Comparison of ENCODE assay signal across 2 cellular contexts in genomic region chr11:2917842-2918490, GRCh38.
TF ChIP-seq lines count a peak whose summit lies in the region.

No MANE protein-coding gene starts in this region.

TF ChIP-seq in HepG2, 621 proteins besides CTCF, POLR2A, EP300 and RAD21:
- TF ChIP-seq AGO2 (optimal IDR thresholded peaks at IDR 0.05; ENCODE audit: low read depth, low read length) (peak; percentile 48), JUN (CRISPR knock-in tag; IDR thresholded peaks at IDR 0.05) (no peak)

TF ChIP-seq in K562, 482 proteins besides CTCF, POLR2A, EP300 and RAD21:
- TF ChIP-seq ZBTB17 (CRISPR knock-in tag; IDR thresholded peaks at IDR 0.05) (no peak), POLR2G (IDR thresholded peaks at IDR 0.05; ENCODE audit: low read depth, low read length) (peak; percentile 52; the same call in 1 of the 2 replicates), ZFP1 (CRISPR knock-in tag; IDR thresholded peaks at IDR 0.05) (no peak), MXI1 (IDR thresholded peaks at IDR 0.05; ENCODE audit: low read depth, low read length) (no peak), THAP12 (CRISPR knock-in tag; IDR thresholded peaks at IDR 0.05) (no peak), ZBTB9 (CRISPR knock-in tag; IDR thresholded peaks at IDR 0.05) (0 out of 2 replicates have a peak, but pooled peaks have one; percentile 32), FOXK2 (conservative IDR thresholded peaks at IDR 0.05 in 1 of 2, IDR thresholded peaks at IDR 0.05 in 1 of 2; ENCODE audit: low read depth in 2 of 2) (no peak)
